Comparison of ENCODE assay signal across 1 cellular context in the genomic region with DNA sequence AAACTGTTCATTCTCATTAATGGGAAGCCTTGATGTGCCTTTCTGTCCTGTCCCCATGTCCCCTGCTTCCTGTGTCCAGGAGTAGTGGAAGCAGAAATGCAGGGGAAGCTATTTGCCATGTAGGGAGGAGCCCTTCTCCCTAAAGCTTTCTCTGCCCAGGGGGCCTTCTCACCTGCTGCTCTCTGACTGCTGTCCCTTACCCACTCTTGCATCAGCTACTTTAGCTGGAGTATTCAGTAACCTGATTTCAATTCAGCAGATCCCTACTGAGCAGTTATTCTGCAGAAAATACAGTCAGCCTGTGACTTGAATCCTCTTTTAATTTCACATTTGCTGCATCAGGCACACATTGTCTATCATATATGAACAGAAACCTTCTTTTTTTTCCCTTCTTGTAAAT.
TF ChIP-seq lines count a peak whose summit lies in the region.

No MANE protein-coding gene starts in this region.

TF ChIP-seq in K562, 482 proteins besides CTCF, POLR2A, EP300 and RAD21:
- TF ChIP-seq, protein P1, sequence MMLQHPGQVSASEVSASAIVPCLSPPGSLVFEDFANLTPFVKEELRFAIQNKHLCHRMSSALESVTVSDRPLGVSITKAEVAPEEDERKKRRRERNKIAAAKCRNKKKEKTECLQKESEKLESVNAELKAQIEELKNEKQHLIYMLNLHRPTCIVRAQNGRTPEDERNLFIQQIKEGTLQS (IDR thresholded peaks at IDR 0.05), result peak; percentile 40; the same call in 1 of the 2 replicates
- TF ChIP-seq, protein P1 (CRISPR knock-in tag; conservative IDR thresholded peaks at IDR 0.05), result no peak
- TF ChIP-seq JUNB (CRISPR knock-in tag; conservative IDR thresholded peaks at IDR 0.05), result no peak
- peak; percentile 50; the same call in 1 of the 2 replicates for TF ChIP-seq CEBPG (CRISPR knock-in tag; IDR thresholded peaks at IDR 0.05)
- TF ChIP-seq CEBPG (tag; conservative IDR thresholded peaks at IDR 0.05 in 1 of 2, IDR thresholded peaks at IDR 0.05 in 1 of 2), result 0 out of 4 replicates have a peak, but pooled peaks of 1 of the 2 experiments have one; percentile 34
